Comparison of ENCODE assay signal across 15 cellular contexts in the genomic region with DNA sequence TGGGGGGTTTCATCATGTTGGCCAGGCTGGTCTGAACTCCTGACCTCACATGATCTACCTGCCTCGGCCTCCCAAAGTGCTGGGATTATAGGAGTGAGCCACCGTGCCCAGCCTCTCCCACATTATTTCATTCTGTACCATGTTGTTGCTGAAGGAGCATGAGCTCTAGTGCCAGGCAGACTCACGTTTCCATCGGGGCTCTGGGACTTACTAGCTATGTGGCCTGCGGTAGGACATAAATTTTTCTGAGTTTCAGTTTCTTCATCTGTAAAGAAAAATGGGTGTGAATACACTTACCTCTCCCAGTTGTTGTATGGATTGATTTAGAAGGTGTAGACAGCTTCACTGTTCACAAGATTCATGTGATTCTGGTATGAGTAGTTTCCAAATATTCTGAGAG. TPM values are rescaled to one million over a fixed set of nuclear protein-coding genes. Genes with fewer than 3 reads are reported as not detected.
DNase-seq lines count a peak whose midpoint lies in the region; ATAC-seq and TF ChIP-seq lines count a peak whose summit lies in the region.
"Had no signal": no experiment of that assay in that cellular context is flagged by ENCODE, and none has a peak within 500 bp of the region (broad histone marks: within the 10 kb centered on the region; RNA-seq: fewer than 3 reads in every experiment).

No MANE protein-coding gene starts in this region.

- H3K27ac ChIP-seq in neutrophil: peak overlapping the region; percentile 56
- no peak overlapping the region for H3K27ac ChIP-seq in SJCRH30
- H3K27ac ChIP-seq: A549, psoas muscle, tibial artery had no signal

- H3K4me1 ChIP-seq in neutrophil (ENCODE audit: control insufficient read depth in 1 of 2, insufficient read depth in 1 of 2, low read depth in 1 of 2, low read length in 1 of 2) (peaks cover 3 to 6% of the 10 kb centered on the region in 2 experiments), SJCRH30 (no peaks in the 10 kb centered on the region)
- H3K4me1 ChIP-seq: A549, psoas muscle, tibial artery had no signal

- H3K27ac Mint-ChIP-seq in activated CD4-positive, alpha-beta T cell treated with anti-CD3 and anti-CD28 coated beads, Interleukin-2, amount 10 ng/mL, durations not matched to agents 7 days and 5 days: peak overlapping the region; percentile 88
- peak overlapping the region in 2 of 3 donors; percentile 34 to 89 for H3K27ac Mint-ChIP-seq in IgD-negative memory B cell

- peaks cover 10% of the 10 kb centered on the region for H3K4me1 Mint-ChIP-seq in activated CD4-positive, alpha-beta T cell treated with anti-CD3 and anti-CD28 coated beads, Interleukin-2, amount 10 ng/mL, durations not matched to agents 7 days and 5 days
- peaks cover 7 to 13% (median 8%) of the 10 kb centered on the region in 3 donors for H3K4me1 Mint-ChIP-seq in IgD-negative memory B cell

- CTCF ChIA-PET in activated CD4-positive, alpha-beta T cell treated with anti-CD3 and anti-CD28 coated beads, Interleukin-2, amount 10 ng/mL, durations not matched to agents 7 days and 5 days (lab: Charles Lee): interaction anchor here (1.2 to 1.5 kb wide), 2 partner anchors 9 to 10 kb away, joined by 4 read pairs; no protein-coding TSS in a partner anchor

- no peak for TF ChIP-seq CTCF in neutrophil (IDR thresholded peaks at IDR 0.05)

- no peak overlapping the region for H3K4me3 ChIP-seq in neutrophil (ENCODE audit: low read depth in 1 of 2, low read length in 1 of 2)
- H3K4me3 ChIP-seq in SJCRH30: no peak overlapping the region
- H3K4me3 ChIP-seq in H7 (ENCODE audit: insufficient read depth, low read depth, low read length): no peak overlapping the region
- H3K4me3 ChIP-seq: A549, coronary artery, psoas muscle, tibial artery had no signal

- H3K36me3 ChIP-seq in neutrophil (no peaks in the 10 kb centered on the region), SJCRH30 (no peaks in the 10 kb centered on the region), H7 (replicated peaks; ENCODE audit: control insufficient read depth, insufficient read depth, low read length) (no peaks in the 10 kb centered on the region)
- H3K36me3 ChIP-seq: tibial artery had no signal

- DNase-seq in activated CD4-positive, alpha-beta T cell treated with anti-CD3 and anti-CD28 coated beads, Interleukin-2, amount 10 ng/mL, durations not matched to agents 7 days and 5 days: no peak
- DNase-seq in activated CD4-positive, alpha-beta T cell treated with anti-CD3 and anti-CD28 coated beads, Interleukin-2, amount 50 U/mL, for 1 hour: no peak
- DNase-seq in SJCRH30 (no peak), H7 (no peak)
- no peak for DNase-seq in activated CD4-positive, alpha-beta T cell treated with anti-CD3 and anti-CD28 coated beads, Interleukin-2, amount 50 U/mL, for 48 hours
- DNase-seq: foreskin melanocyte; NCI-H1417; NK-92 treated with Interleukin-12 subunit alpha and Interleukin-12 subunit beta, amount 100 ng/mL, for 24 hours; psoas muscle; tibial artery had no signal

- POLR2A ChIA-PET in activated CD4-positive, alpha-beta T cell treated with anti-CD3 and anti-CD28 coated beads, Interleukin-2, amount 10 ng/mL, durations not matched to agents 7 days and 5 days (lab: Charles Lee): no interaction called here

- peaks cover 8% of the 10 kb centered on the region for H3K27me3 Mint-ChIP-seq in activated CD4-positive, alpha-beta T cell treated with anti-CD3 and anti-CD28 coated beads, Interleukin-2, amount 10 ng/mL, durations not matched to agents 7 days and 5 days
- peaks cover 3% of the 10 kb centered on the region for H3K27me3 Mint-ChIP-seq in IgD-negative memory B cell

- H3K27me3 ChIP-seq in neutrophil (peaks cover 10% of the 10 kb centered on the region), SJCRH30 (peaks cover 11% of the 10 kb centered on the region), H7 (ENCODE audit: control insufficient read depth, insufficient read depth, low read length) (no peaks in the 10 kb centered on the region)
- H3K27me3 ChIP-seq: tibial artery had no signal

- H3K4me3 Mint-ChIP-seq in activated CD4-positive, alpha-beta T cell treated with anti-CD3 and anti-CD28 coated beads, Interleukin-2, amount 10 ng/mL, durations not matched to agents 7 days and 5 days: peak overlapping the region; percentile 72
- H3K4me3 Mint-ChIP-seq in IgD-negative memory B cell: peak overlapping the region in 3 of 4 donors; percentile 82 to 97 (median 95)

- no peaks in the 10 kb centered on the region for H3K9me3 Mint-ChIP-seq in activated CD4-positive, alpha-beta T cell treated with anti-CD3 and anti-CD28 coated beads, Interleukin-2, amount 10 ng/mL, durations not matched to agents 7 days and 5 days
- peaks cover 0 to 2% (median 0%) of the 10 kb centered on the region in 3 donors for H3K9me3 Mint-ChIP-seq in IgD-negative memory B cell

- peak; percentile 43 for ATAC-seq in GM21529 (IDR thresholded peaks at IDR 0.05; ENCODE audit: unreplicated experiment)
- ATAC-seq: A549, psoas muscle had no signal

- no peaks in the 10 kb centered on the region for H3K36me3 Mint-ChIP-seq in activated CD4-positive, alpha-beta T cell treated with anti-CD3 and anti-CD28 coated beads, Interleukin-2, amount 10 ng/mL, durations not matched to agents 7 days and 5 days (ENCODE audit: low read depth)
- H3K36me3 Mint-ChIP-seq in IgD-negative memory B cell: no peaks in the 10 kb centered on the region

- no peaks in the 10 kb centered on the region for H3K9me3 ChIP-seq in neutrophil
- no peaks in the 10 kb centered on the region; the same call in 1 of the 2 replicates for H3K9me3 ChIP-seq in SJCRH30 (replicated peaks)
- H3K9me3 ChIP-seq: A549, psoas muscle, tibial artery had no signal

RNA-seq across cellular contexts. Expression of a gene that starts 30.8 kb away (rescaled TPM):
- under 1 TPM in 1 of 2 experiments, not detected in 1; 0.37 TPM for total RNA-seq in activated CD4-positive, alpha-beta T cell treated with anti-CD3 and anti-CD28 coated beads, Interleukin-2, amount 10 ng/mL, durations not matched to agents 7 days and 5 days
- not detected for polyA plus RNA-seq in IgD-negative memory B cell
- 4.2 and 4.3 TPM in 2 replicates for total RNA-seq in SJCRH30 (2014; rRNA removed; shearing (Covaris generic))
- not detected in 2 replicates for total RNA-seq in H7 (2014; rRNA removed; shearing (Covaris generic))

RNA-seq across cellular contexts. Expression of a gene that starts 37.1 kb away (rescaled TPM):
- not detected for total RNA-seq in activated CD4-positive, alpha-beta T cell treated with anti-CD3 and anti-CD28 coated beads, Interleukin-2, amount 10 ng/mL, durations not matched to agents 7 days and 5 days
- not detected for polyA plus RNA-seq in IgD-negative memory B cell
- not detected in 2 replicates for total RNA-seq in SJCRH30 (2014; rRNA removed; shearing (Covaris generic))
- not detected in 2 replicates for total RNA-seq in H7 (2014; rRNA removed; shearing (Covaris generic))
- total RNA-seq: psoas muscle had no signal
- polyA plus RNA-seq: A549, psoas muscle had no signal

RNA-seq across cellular contexts. Expression of a gene that starts 54.7 kb away (rescaled TPM):
- total RNA-seq in activated CD4-positive, alpha-beta T cell treated with anti-CD3 and anti-CD28 coated beads, Interleukin-2, amount 10 ng/mL, durations not matched to agents 7 days and 5 days: not detected
- not detected for polyA plus RNA-seq in IgD-negative memory B cell
- not detected in 2 replicates for total RNA-seq in SJCRH30 (2014; rRNA removed; shearing (Covaris generic))
- total RNA-seq in H7 (2014; rRNA removed; shearing (Covaris generic)): not detected in 2 replicates
- total RNA-seq: psoas muscle had no signal
- polyA plus RNA-seq: A549, psoas muscle had no signal

RNA-seq across cellular contexts. Expression of a gene that starts 58.2 kb away (rescaled TPM):
- total RNA-seq in activated CD4-positive, alpha-beta T cell treated with anti-CD3 and anti-CD28 coated beads, Interleukin-2, amount 10 ng/mL, durations not matched to agents 7 days and 5 days: not detected
- polyA plus RNA-seq in IgD-negative memory B cell: not detected
- not detected in 2 replicates for total RNA-seq in SJCRH30 (2014; rRNA removed; shearing (Covaris generic))
- not detected in 2 replicates for total RNA-seq in H7 (2014; rRNA removed; shearing (Covaris generic))
- total RNA-seq: psoas muscle had no signal
- polyA plus RNA-seq: A549, psoas muscle had no signal
